ENCODE assay signal across 1 cellular context in the genomic region with DNA sequence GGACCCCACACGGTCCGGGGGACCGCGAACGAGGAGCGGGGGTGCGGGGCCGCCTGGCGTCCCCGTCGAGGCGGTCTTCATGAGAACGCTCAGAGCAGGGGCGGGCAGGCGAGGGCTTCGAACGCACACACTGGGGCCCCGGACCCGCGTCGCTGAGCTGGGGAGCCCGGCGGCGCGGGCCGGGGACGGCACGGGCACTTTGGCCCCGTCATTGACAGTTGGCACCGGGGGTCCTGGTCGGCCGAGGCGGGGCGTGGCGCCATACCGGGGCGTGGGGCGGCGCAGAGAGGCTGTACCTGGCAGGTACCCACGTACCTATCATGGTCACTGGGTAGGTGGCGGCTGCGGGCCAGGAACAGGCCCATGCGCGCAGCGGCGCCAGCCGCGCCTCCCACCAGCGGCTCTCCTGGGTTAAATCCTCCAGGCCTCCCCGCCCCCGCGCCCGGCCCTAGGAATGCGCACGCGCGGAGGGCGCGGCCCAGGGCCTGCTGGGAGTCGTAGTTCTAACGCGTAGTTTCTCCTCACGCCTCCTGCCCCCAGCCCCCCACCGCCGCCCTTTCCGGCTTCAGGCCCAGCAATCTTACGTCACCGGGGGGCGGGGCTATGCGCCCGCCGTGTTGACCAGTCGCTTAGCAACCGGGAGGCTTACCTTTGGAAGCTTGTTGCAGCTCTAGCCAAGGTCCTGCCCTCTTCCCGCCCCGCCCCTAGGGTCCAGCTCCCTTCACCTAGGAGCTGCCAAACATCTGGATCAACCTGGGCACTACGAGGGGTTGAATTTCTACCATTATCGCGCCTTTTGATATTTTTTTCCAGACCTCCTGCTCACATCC.
TF ChIP-seq lines count a peak whose summit lies in the region.

A gene (plus strand): TSS at position 628 of the 830 bp plus-strand sequence.
A gene (minus strand): TSS at position 420 of the 830 bp plus-strand sequence.

TF ChIP-seq in K562, 482 proteins besides CTCF, POLR2A, EP300 and RAD21 (continued from another document and continues in another):
- TF ChIP-seq JUNB (CRISPR knock-in tag; conservative IDR thresholded peaks at IDR 0.05) (no peak), COPS2 (conservative IDR thresholded peaks at IDR 0.05) (no peak), ZNF239 (CRISPR knock-in tag; IDR thresholded peaks at IDR 0.05) (no peak), HCFC1 (IDR thresholded peaks at IDR 0.05; ENCODE audit: low read depth, low read length) (peak; percentile 97), ZNF57 (CRISPR knock-in tag; IDR thresholded peaks at IDR 0.05) (no peak), CBX8 (IDR thresholded peaks at IDR 0.05; ENCODE audit: borderline replicate concordance, extremely low read depth, low read depth, low read length, poor library complexity, severe bottlenecking) (no peak), CHD4 (IDR thresholded peaks at IDR 0.05; ENCODE audit: insufficient read depth, insufficient replicate concordance, low read depth, low read length, poor library complexity, severe bottlenecking) (no peak), NUFIP1 (IDR thresholded peaks at IDR 0.05; ENCODE audit: partially characterized antibody) (no peak), SMAD1 (IDR thresholded peaks at IDR 0.05; ENCODE audit: low read depth, low read length, partially characterized antibody) (no peak), ZNF133 (CRISPR knock-in tag; IDR thresholded peaks at IDR 0.05) (no peak), NEUROD1 (IDR thresholded peaks at IDR 0.05; ENCODE audit: borderline replicate concordance, low read depth, low read length, partially characterized antibody) (peak; percentile 81), TAL1 (IDR thresholded peaks at IDR 0.05) (no peak), ZNF184 (CRISPR knock-in tag; IDR thresholded peaks at IDR 0.05) (no peak), ETV1 (tag; conservative IDR thresholded peaks at IDR 0.05; ENCODE audit: low read depth) (peak; percentile 84), ZNF778 (CRISPR knock-in tag; IDR thresholded peaks at IDR 0.05) (no peak), CCNT2 (IDR thresholded peaks at IDR 0.05; ENCODE audit: borderline replicate concordance, extremely low read depth, insufficient read length, low read depth, low read length) (peak; percentile 88), POLR2AphosphoS2 (IDR thresholded peaks at IDR 0.05; ENCODE audit: low read length) (no peak), RBBP5 (IDR thresholded peaks at IDR 0.05; ENCODE audit: borderline replicate concordance, insufficient read depth, low read length, poor library complexity, severe bottlenecking) (peak; percentile 74), POU5F1 (IDR thresholded peaks at IDR 0.05; ENCODE audit: borderline replicate concordance, low read depth, low read length, partially characterized antibody) (peak; percentile 75), TAF1 (IDR thresholded peaks at IDR 0.05; ENCODE audit: control insufficient read depth, extremely low read depth, insufficient read depth, low read length, severe bottlenecking) (peak; percentile 70), ZNF316 (IDR thresholded peaks at IDR 0.05) (no peak), RNF2 (IDR thresholded peaks at IDR 0.05) (peak; percentile 44; the same call in 1 of the 2 replicates), LEF1 (IDR thresholded peaks at IDR 0.05) (no peak), NR2C2 (CRISPR knock-in tag; IDR thresholded peaks at IDR 0.05) (no peak), NR2C2 (tag; IDR thresholded peaks at IDR 0.05) (peak; percentile 87), MTA3 (IDR thresholded peaks at IDR 0.05; ENCODE audit: borderline replicate concordance) (peak; percentile 69; the same call in 1 of the 2 replicates), SOX6 (IDR thresholded peaks at IDR 0.05) (no peak), EHMT2 (IDR thresholded peaks at IDR 0.05) (0 out of 2 replicates have a peak, but pooled peaks have one; percentile 19), CHCHD3 (CRISPR knock-in tag; IDR thresholded peaks at IDR 0.05) (no peak)
- TF ChIP-seq, protein P1, sequence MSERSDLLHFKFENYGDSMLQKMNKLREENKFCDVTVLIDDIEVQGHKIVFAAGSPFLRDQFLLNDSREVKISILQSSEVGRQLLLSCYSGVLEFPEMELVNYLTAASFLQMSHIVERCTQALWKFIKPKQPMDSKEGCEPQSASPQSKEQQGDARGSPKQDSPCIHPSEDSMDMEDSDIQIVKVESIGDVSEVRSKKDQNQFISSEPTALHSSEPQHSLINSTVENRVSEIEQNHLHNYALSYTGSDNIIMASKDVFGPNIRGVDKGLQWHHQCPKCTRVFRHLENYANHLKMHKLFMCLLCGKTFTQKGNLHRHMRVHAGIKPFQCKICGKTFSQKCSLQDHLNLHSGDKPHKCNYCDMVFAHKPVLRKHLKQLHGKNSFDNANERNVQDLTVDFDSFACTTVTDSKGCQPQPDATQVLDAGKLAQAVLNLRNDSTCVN (CRISPR knock-in tag; IDR thresholded peaks at IDR 0.05), result no peak
- TF ChIP-seq, protein P2, sequence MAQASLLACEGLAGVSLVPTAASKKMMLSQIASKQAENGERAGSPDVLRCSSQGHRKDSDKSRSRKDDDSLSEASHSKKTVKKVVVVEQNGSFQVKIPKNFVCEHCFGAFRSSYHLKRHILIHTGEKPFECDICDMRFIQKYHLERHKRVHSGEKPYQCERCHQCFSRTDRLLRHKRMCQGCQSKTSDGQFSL (CRISPR knock-in tag; IDR thresholded peaks at IDR 0.05), result peak; percentile 65; the same call in 1 of the 2 replicates
- TF ChIP-seq, protein P2 (tag; IDR thresholded peaks at IDR 0.05), result no peak
- TF ChIP-seq, protein P3, sequence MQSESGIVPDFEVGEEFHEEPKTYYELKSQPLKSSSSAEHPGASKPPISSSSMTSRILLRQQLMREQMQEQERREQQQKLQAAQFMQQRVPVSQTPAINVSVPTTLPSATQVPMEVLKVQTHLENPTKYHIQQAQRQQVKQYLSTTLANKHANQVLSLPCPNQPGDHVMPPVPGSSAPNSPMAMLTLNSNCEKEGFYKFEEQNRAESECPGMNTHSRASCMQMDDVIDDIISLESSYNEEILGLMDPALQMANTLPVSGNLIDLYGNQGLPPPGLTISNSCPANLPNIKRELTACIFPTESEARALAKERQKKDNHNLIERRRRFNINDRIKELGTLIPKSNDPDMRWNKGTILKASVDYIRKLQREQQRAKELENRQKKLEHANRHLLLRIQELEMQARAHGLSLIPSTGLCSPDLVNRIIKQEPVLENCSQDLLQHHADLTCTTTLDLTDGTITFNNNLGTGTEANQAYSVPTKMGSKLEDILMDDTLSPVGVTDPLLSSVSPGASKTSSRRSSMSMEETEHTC (IDR thresholded peaks at IDR 0.05), result no peak
- TF ChIP-seq, protein P4, sequence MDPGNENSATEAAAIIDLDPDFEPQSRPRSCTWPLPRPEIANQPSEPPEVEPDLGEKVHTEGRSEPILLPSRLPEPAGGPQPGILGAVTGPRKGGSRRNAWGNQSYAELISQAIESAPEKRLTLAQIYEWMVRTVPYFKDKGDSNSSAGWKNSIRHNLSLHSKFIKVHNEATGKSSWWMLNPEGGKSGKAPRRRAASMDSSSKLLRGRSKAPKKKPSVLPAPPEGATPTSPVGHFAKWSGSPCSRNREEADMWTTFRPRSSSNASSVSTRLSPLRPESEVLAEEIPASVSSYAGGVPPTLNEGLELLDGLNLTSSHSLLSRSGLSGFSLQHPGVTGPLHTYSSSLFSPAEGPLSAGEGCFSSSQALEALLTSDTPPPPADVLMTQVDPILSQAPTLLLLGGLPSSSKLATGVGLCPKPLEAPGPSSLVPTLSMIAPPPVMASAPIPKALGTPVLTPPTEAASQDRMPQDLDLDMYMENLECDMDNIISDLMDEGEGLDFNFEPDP (CRISPR knock-in tag; IDR thresholded peaks at IDR 0.05), result no peak
- TF ChIP-seq, protein P5, sequence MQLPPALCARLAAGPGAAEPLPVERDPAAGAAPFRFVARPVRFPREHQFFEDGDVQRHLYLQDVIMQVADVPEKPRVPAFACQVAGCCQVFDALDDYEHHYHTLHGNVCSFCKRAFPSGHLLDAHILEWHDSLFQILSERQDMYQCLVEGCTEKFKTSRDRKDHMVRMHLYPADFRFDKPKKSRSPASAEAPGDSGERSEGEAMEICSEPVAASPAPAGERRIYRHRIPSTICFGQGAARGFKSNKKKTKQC (CRISPR knock-in tag; IDR thresholded peaks at IDR 0.05), result 0 out of 2 replicates have a peak, but pooled peaks have one; percentile 32
- TF ChIP-seq, protein P6, sequence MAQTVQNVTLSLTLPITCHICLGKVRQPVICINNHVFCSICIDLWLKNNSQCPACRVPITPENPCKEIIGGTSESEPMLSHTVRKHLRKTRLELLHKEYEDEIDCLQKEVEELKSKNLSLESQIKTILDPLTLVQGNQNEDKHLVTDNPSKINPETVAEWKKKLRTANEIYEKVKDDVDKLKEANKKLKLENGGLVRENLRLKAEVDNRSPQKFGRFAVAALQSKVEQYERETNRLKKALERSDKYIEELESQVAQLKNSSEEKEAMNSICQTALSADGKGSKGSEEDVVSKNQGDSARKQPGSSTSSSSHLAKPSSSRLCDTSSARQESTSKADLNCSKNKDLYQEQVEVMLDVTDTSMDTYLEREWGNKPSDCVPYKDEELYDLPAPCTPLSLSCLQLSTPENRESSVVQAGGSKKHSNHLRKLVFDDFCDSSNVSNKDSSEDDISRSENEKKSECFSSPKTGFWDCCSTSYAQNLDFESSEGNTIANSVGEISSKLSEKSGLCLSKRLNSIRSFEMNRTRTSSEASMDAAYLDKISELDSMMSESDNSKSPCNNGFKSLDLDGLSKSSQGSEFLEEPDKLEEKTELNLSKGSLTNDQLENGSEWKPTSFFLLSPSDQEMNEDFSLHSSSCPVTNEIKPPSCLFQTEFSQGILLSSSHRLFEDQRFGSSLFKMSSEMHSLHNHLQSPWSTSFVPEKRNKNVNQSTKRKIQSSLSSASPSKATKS (CRISPR knock-in tag; IDR thresholded peaks at IDR 0.05), result no peak
- TF ChIP-seq, protein P7, sequence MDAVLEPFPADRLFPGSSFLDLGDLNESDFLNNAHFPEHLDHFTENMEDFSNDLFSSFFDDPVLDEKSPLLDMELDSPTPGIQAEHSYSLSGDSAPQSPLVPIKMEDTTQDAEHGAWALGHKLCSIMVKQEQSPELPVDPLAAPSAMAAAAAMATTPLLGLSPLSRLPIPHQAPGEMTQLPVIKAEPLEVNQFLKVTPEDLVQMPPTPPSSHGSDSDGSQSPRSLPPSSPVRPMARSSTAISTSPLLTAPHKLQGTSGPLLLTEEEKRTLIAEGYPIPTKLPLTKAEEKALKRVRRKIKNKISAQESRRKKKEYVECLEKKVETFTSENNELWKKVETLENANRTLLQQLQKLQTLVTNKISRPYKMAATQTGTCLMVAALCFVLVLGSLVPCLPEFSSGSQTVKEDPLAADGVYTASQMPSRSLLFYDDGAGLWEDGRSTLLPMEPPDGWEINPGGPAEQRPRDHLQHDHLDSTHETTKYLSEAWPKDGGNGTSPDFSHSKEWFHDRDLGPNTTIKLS (IDR thresholded peaks at IDR 0.05; ENCODE audit: borderline replicate concordance, low read depth), result peak; percentile 79
- TF ChIP-seq, protein P8, sequence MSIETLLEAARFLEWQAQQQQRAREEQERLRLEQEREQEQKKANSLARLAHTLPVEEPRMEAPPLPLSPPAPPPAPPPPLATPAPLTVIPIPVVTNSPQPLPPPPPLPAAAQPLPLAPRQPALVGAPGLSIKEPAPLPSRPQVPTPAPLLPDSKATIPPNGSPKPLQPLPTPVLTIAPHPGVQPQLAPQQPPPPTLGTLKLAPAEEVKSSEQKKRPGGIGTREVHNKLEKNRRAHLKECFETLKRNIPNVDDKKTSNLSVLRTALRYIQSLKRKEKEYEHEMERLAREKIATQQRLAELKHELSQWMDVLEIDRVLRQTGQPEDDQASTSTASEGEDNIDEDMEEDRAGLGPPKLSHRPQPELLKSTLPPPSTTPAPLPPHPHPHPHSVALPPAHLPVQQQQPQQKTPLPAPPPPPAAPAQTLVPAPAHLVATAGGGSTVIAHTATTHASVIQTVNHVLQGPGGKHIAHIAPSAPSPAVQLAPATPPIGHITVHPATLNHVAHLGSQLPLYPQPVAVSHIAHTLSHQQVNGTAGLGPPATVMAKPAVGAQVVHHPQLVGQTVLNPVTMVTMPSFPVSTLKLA (conservative IDR thresholded peaks at IDR 0.05), result peak; percentile 47 to 75; a peak in 3 of 4 replicates
- TF ChIP-seq, protein P9, sequence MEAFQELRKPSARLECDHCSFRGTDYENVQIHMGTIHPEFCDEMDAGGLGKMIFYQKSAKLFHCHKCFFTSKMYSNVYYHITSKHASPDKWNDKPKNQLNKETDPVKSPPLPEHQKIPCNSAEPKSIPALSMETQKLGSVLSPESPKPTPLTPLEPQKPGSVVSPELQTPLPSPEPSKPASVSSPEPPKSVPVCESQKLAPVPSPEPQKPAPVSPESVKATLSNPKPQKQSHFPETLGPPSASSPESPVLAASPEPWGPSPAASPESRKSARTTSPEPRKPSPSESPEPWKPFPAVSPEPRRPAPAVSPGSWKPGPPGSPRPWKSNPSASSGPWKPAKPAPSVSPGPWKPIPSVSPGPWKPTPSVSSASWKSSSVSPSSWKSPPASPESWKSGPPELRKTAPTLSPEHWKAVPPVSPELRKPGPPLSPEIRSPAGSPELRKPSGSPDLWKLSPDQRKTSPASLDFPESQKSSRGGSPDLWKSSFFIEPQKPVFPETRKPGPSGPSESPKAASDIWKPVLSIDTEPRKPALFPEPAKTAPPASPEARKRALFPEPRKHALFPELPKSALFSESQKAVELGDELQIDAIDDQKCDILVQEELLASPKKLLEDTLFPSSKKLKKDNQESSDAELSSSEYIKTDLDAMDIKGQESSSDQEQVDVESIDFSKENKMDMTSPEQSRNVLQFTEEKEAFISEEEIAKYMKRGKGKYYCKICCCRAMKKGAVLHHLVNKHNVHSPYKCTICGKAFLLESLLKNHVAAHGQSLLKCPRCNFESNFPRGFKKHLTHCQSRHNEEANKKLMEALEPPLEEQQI (IDR thresholded peaks at IDR 0.05), result no peak
- TF ChIP-seq, protein P10, sequence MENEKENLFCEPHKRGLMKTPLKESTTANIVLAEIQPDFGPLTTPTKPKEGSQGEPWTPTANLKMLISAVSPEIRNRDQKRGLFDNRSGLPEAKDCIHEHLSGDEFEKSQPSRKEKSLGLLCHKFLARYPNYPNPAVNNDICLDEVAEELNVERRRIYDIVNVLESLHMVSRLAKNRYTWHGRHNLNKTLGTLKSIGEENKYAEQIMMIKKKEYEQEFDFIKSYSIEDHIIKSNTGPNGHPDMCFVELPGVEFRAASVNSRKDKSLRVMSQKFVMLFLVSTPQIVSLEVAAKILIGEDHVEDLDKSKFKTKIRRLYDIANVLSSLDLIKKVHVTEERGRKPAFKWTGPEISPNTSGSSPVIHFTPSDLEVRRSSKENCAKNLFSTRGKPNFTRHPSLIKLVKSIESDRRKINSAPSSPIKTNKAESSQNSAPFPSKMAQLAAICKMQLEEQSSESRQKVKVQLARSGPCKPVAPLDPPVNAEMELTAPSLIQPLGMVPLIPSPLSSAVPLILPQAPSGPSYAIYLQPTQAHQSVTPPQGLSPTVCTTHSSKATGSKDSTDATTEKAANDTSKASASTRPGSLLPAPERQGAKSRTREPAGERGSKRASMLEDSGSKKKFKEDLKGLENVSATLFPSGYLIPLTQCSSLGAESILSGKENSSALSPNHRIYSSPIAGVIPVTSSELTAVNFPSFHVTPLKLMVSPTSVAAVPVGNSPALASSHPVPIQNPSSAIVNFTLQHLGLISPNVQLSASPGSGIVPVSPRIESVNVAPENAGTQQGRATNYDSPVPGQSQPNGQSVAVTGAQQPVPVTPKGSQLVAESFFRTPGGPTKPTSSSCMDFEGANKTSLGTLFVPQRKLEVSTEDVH (IDR thresholded peaks at IDR 0.05; ENCODE audit: low read depth, partially characterized antibody), result no peak
